ENCODE assay signal across 24 cellular contexts in genomic region chr3:140521751-140522445, GRCh38.
DNase-seq lines count a peak whose midpoint lies in the region; TF ChIP-seq lines count a peak whose summit lies in the region.
"Had no signal": no experiment of that assay in that cellular context is flagged by ENCODE, and none has a peak within 500 bp of the region (broad histone marks: within the 10 kb centered on the region; RNA-seq: fewer than 3 reads in every experiment).

No MANE protein-coding gene starts in this region.

- H4K20me1 ChIP-seq in neural progenitor cell (ENCODE audit: low read depth), result no peaks in the 10 kb centered on the region

- WGBS in endodermal cell (ENCODE audit: insufficient coverage in 1 of 2, insufficient read length in 1 of 2), 2 experiments, result 80 to 87% methylated on average over 7 to 10 of the region's 10 CpGs

- H3K27me3 Mint-ChIP-seq in endodermal cell (ENCODE audit: insufficient read depth) (peaks cover 7% of the 10 kb centered on the region), neural progenitor cell (ENCODE audit: insufficient read depth, low read depth) (no peaks in the 10 kb centered on the region)
- H3K27me3 Mint-ChIP-seq in CD4-positive, alpha-beta memory T cell, result peaks cover 5 to 17% of the 10 kb centered on the region in 2 donors

- POLR2A ChIA-PET in CD4-positive, alpha-beta memory T cell (lab: Charles Lee; ENCODE audit: partially characterized antibody), result no interaction called here

- H3K27me3 ChIP-seq in endodermal cell (ENCODE audit: control insufficient read depth, insufficient read depth, low read length, poor library complexity, severe bottlenecking) (no peaks in the 10 kb centered on the region), neural progenitor cell (no peaks in the 10 kb centered on the region)
- no peaks in the 10 kb centered on the region for H3K27me3 ChIP-seq in CD4-positive, alpha-beta memory T cell (ENCODE audit: insufficient read depth, low read length)
- H3K27me3 ChIP-seq: SJSA1 had no signal

- peaks cover 35% of the 10 kb centered on the region for H3K9me3 Mint-ChIP-seq in endodermal cell
- H3K9me3 Mint-ChIP-seq in neural progenitor cell, result peaks cover 13% of the 10 kb centered on the region
- peaks cover 9 to 30% (median 20%) of the 10 kb centered on the region in 8 donors for H3K9me3 Mint-ChIP-seq in CD4-positive, alpha-beta memory T cell

- H3K4me3 Mint-ChIP-seq in endodermal cell, result no peak overlapping the region
- H3K4me3 Mint-ChIP-seq in neural progenitor cell, result no peak overlapping the region
- H3K4me3 Mint-ChIP-seq in CD4-positive, alpha-beta memory T cell, result no peak overlapping the region
- H3K4me3 Mint-ChIP-seq: B cell; CD8-positive, alpha-beta memory T cell had no signal

- peaks cover 37% of the 10 kb centered on the region for H3K9me3 ChIP-seq in endodermal cell (ENCODE audit: control insufficient read depth, low read length)
- H3K9me3 ChIP-seq in neural progenitor cell (ENCODE audit: low read depth), result no peaks in the 10 kb centered on the region
- no peaks in the 10 kb centered on the region for H3K9me3 ChIP-seq in CD4-positive, alpha-beta memory T cell (ENCODE audit: control insufficient read depth in 1 of 2, low read length in 2 of 2)
- H3K9me3 ChIP-seq: SJSA1 had no signal

- H3K4me1 ChIP-seq in endodermal cell (ENCODE audit: control insufficient read depth, insufficient read depth, low read length), result peaks cover 15% of the 10 kb centered on the region
- H3K4me1 ChIP-seq in neural progenitor cell, result peaks cover 13% of the 10 kb centered on the region
- H3K4me1 ChIP-seq in CD4-positive, alpha-beta memory T cell (ENCODE audit: insufficient read depth, low read length), result no peaks in the 10 kb centered on the region
- H3K4me1 ChIP-seq: SJSA1 had no signal

- H3K27ac Mint-ChIP-seq in endodermal cell (no peak overlapping the region), neural progenitor cell (no peak overlapping the region)
- no peak overlapping the region for H3K27ac Mint-ChIP-seq in CD4-positive, alpha-beta memory T cell
- H3K27ac Mint-ChIP-seq: B cell; CD8-positive, alpha-beta memory T cell had no signal

- no peaks in the 10 kb centered on the region for H3K36me3 ChIP-seq in endodermal cell (ENCODE audit: control insufficient read depth, insufficient read depth, low read length)
- H3K36me3 ChIP-seq in neural progenitor cell, result no peaks in the 10 kb centered on the region
- H3K36me3 ChIP-seq in CD4-positive, alpha-beta memory T cell (ENCODE audit: insufficient read depth, low read length), result no peaks in the 10 kb centered on the region
- H3K36me3 ChIP-seq: SJSA1 had no signal

- peak overlapping the region; percentile 26 for H2AFZ ChIP-seq in neural progenitor cell (replicated peaks)
- H2AFZ ChIP-seq: PC-9 had no signal

- TF ChIP-seq CTCF in endodermal cell (conservative IDR thresholded peaks at IDR 0.05) (peak; percentile 44), neural progenitor cell (IDR thresholded peaks at IDR 0.05) (peak; percentile 4)

- CTCF ChIA-PET in CD4-positive, alpha-beta memory T cell (lab: Charles Lee; ENCODE audit: partially characterized antibody), result no interaction called here

- DNase-seq in NCI-H146 (lab: John Stamatoyannopoulos, UW), result peak; percentile 29
- no peak for DNase-seq in NCI-H146 treated with DMSO at 0.1 percent for 48 hours (lab: John Stamatoyannopoulos, UW; ENCODE audit: unreplicated experiment)
- peak; percentile 91 for DNase-seq in endodermal cell
- peak; percentile 25 for DNase-seq in neural progenitor cell (ENCODE audit: low spot score)
- no peak for DNase-seq in CD4-positive, alpha-beta memory T cell
- DNase-seq in amniotic stem cell (lab: John Stamatoyannopoulos, UW), result no peak
- no peak for DNase-seq in NOMO-1 treated with DMSO at 0.1 percent for 48 hours (lab: John Stamatoyannopoulos, UW; ENCODE audit: unreplicated experiment)
- DNase-seq: CD8-positive, alpha-beta memory T cell; DMS79 treated with DMSO at 0.1 percent for 48 hours; GOT3; NCI-H1048; NCI-H187; NCI-H2171 treated with DMSO at 0.1 percent for 48 hours; NCI-H345; NCI-H510A treated with DMSO at 0.1 percent for 48 hours; NCI-H748 treated with DMSO at 0.1 percent for 48 hours; PC-9; Right ventricle myocardium superior; RPMI8226 had no signal

- H3K4me1 Mint-ChIP-seq in endodermal cell, result peaks cover 28% of the 10 kb centered on the region
- H3K4me1 Mint-ChIP-seq in neural progenitor cell, result no peaks in the 10 kb centered on the region
- H3K4me1 Mint-ChIP-seq in CD4-positive, alpha-beta memory T cell, result no peaks in the 10 kb centered on the region
- H3K4me1 Mint-ChIP-seq: B cell; CD8-positive, alpha-beta memory T cell had no signal

- intact Hi-C loops in CD4-positive, alpha-beta memory T cell (cut with micrococcal nuclease), result no loop called here

- H3F3A ChIP-seq in neural progenitor cell (ENCODE audit: low read depth), result no peaks in the 10 kb centered on the region

- H3K9ac ChIP-seq in endodermal cell (ENCODE audit: extremely low read depth, low read length, poor library complexity, severe bottlenecking) (no peak overlapping the region), neural progenitor cell (no peak overlapping the region)

- H3K79me2 ChIP-seq in neural progenitor cell (ENCODE audit: low read depth), result no peaks in the 10 kb centered on the region

- H3K4me3 ChIP-seq in endodermal cell (ENCODE audit: low read length), result no peak overlapping the region
- no peak overlapping the region for H3K4me3 ChIP-seq in neural progenitor cell
- no peak overlapping the region for H3K4me3 ChIP-seq in CD4-positive, alpha-beta memory T cell (ENCODE audit: low read length in 2 of 2)
- H3K4me3 ChIP-seq: PC-9, SJSA1 had no signal

- H3K36me3 Mint-ChIP-seq in endodermal cell (ENCODE audit: low read depth) (peaks cover 6% of the 10 kb centered on the region), neural progenitor cell (no peaks in the 10 kb centered on the region)
- H3K36me3 Mint-ChIP-seq in CD4-positive, alpha-beta memory T cell, result no peaks in the 10 kb centered on the region

- no peak overlapping the region for H3K27ac ChIP-seq in endodermal cell (ENCODE audit: low read depth, low read length)
- H3K27ac ChIP-seq in neural progenitor cell, result no peak overlapping the region
- no peak overlapping the region for H3K27ac ChIP-seq in CD4-positive, alpha-beta memory T cell (ENCODE audit: low read depth, low read length)
- H3K27ac ChIP-seq: 22Rv1, C4-2B, HL-60, PC-9, SJSA1 had no signal

- peak overlapping the region; percentile 18 for H3K4me2 ChIP-seq in neural progenitor cell
- H3K4me2 ChIP-seq: PC-9 had no signal

Comparison
In these comparisons a context has a peak if more than half of its experiments do, and no peak if none do; other contexts are left out.
1. DNase-seq: peak in NCI-H146 (single experiment), endodermal cell (single experiment) and neural progenitor cell (single experiment); none in NCI-H146 treated with DMSO at 0.1 percent for 48 hours (single experiment), CD4-positive, alpha-beta memory T cell (0 of 5), amniotic stem cell (single experiment) and NOMO-1 treated with DMSO at 0.1 percent for 48 hours (single experiment).